In genomic region chrX:776529-777230, GRCh38 we compare ENCODE assay signal across 1 cellular context.
TF ChIP-seq lines count a peak whose summit lies in the region.

No MANE protein-coding gene starts in this region.

TF ChIP-seq in GM23338, 12 proteins besides CTCF, POLR2A, EP300 and RAD21 (continued from another document):
- no peak for TF ChIP-seq NANOG (IDR thresholded peaks at IDR 0.05; ENCODE audit: borderline replicate concordance)
